1 cellular context compared by ENCODE assay signal in genomic region chr19:33293255-33294057, GRCh38.
TF ChIP-seq lines count a peak whose summit lies in the region.

No MANE protein-coding gene starts in this region.

TF ChIP-seq in HCT116, 20 proteins besides CTCF, POLR2A, EP300 and RAD21 (continued from another document):
- no peak for TF ChIP-seq REST (IDR thresholded peaks at IDR 0.05; ENCODE audit: low read depth)
